In genomic region chr20:23244207-23244915, GRCh38 we compare ENCODE assay signal across 13 cellular contexts.
DNase-seq lines count a peak whose midpoint lies in the region; ATAC-seq and TF ChIP-seq lines count a peak whose summit lies in the region.
"Had no signal": no experiment of that assay in that cellular context is flagged by ENCODE, and none has a peak within 500 bp of the region (broad histone marks: within the 10 kb centered on the region; RNA-seq: fewer than 3 reads in every experiment).

No MANE protein-coding gene starts in this region.

- DNase-seq in AG09319 (ENCODE audit: extremely low read depth, low read depth) (no peak), left ventricle myocardium inferior (no peak), globus pallidus (ENCODE audit: low spot score) (no peak), T1000 (lab: John Stamatoyannopoulos, UW) (no peak)
- DNase-seq: activated naive CD8-positive, alpha-beta T cell treated with anti-CD3 and anti-CD28 coated beads for 36 hours; caudate nucleus; NCI-H1092; T-helper 2 cell had no signal

- H3K27me3 ChIP-seq in left ventricle myocardium inferior (ENCODE audit: low read depth) (peaks cover 23% of the 10 kb centered on the region), skeletal muscle satellite cell (ENCODE audit: control insufficient read depth, insufficient read depth, low read length) (peaks cover 11% of the 10 kb centered on the region)

- peak; percentile 60 for ATAC-seq in SK-N-SH treated with all-trans-retinoic acid at 6 μM for 48 hours
- no peak for ATAC-seq in GM18861 (IDR thresholded peaks at IDR 0.05; ENCODE audit: unreplicated experiment)
- no peak for ATAC-seq in HG03521 (IDR thresholded peaks at IDR 0.05; ENCODE audit: unreplicated experiment)

- intact Hi-C loops in left ventricle myocardium inferior (cut with micrococcal nuclease), result loop anchor here (10.0 kb wide), 1 partner anchor 100 kb away; no protein-coding TSS in a partner anchor

- no peak overlapping the region for H3K9ac ChIP-seq in skeletal muscle satellite cell (ENCODE audit: low read depth, low read length)

- H3K4me1 ChIP-seq in left ventricle myocardium inferior (peaks cover 34% of the 10 kb centered on the region), skeletal muscle satellite cell (ENCODE audit: control insufficient read depth, insufficient read depth, low read length) (no peaks in the 10 kb centered on the region)
- H3K4me1 ChIP-seq: HAP-1 had no signal

- TF ChIP-seq CTCF in AG09319 (IDR thresholded peaks at IDR 0.05; ENCODE audit: low read depth, low read length) (peak; percentile 16), left ventricle myocardium inferior (IDR thresholded peaks at IDR 0.05; ENCODE audit: borderline replicate concordance) (no peak)

- no peak overlapping the region for H3K4me3 ChIP-seq in left ventricle myocardium inferior
- no peak overlapping the region for H3K4me3 ChIP-seq in skeletal muscle satellite cell (ENCODE audit: low read length)
- H3K4me3 ChIP-seq: HAP-1 had no signal

- H3K27ac ChIP-seq in left ventricle myocardium inferior (replicated peaks), result peak overlapping the region; percentile 46

- H3K9me3 ChIP-seq in left ventricle myocardium inferior (replicated peaks) (peaks cover 3% of the 10 kb centered on the region), skeletal muscle satellite cell (replicated peaks; ENCODE audit: low read length) (no peaks in the 10 kb centered on the region)
- H3K9me3 ChIP-seq: HAP-1 had no signal

- peak overlapping the region; percentile 6 for H3K4me2 ChIP-seq in skeletal muscle satellite cell (ENCODE audit: low read length)

- H3K36me3 ChIP-seq in left ventricle myocardium inferior (no peaks in the 10 kb centered on the region), skeletal muscle satellite cell (ENCODE audit: insufficient read depth, low read length) (no peaks in the 10 kb centered on the region)
- H3K36me3 ChIP-seq: HAP-1 had no signal

TF ChIP-seq in SK-N-SH treated with all-trans-retinoic acid at 6 μM for 48 hours, 23 proteins besides CTCF, POLR2A, EP300 and RAD21:
- TF ChIP-seq ZNF8 (CRISPR knock-in tag; IDR thresholded peaks at IDR 0.05) (no peak), ZNF565 (CRISPR knock-in tag; conservative IDR thresholded peaks at IDR 0.05; ENCODE audit: low read depth) (no peak), RARB (CRISPR knock-in tag; IDR thresholded peaks at IDR 0.05) (no peak), CSRNP3 (CRISPR knock-in tag; IDR thresholded peaks at IDR 0.05) (no peak), ZC3H10 (CRISPR knock-in tag; IDR thresholded peaks at IDR 0.05) (no peak), OSR1 (CRISPR knock-in tag; IDR thresholded peaks at IDR 0.05) (no peak), SNAI2 (CRISPR knock-in tag; IDR thresholded peaks at IDR 0.05) (no peak), ISL1 (CRISPR knock-in tag; IDR thresholded peaks at IDR 0.05) (no peak), PPARA (CRISPR knock-in tag; IDR thresholded peaks at IDR 0.05; ENCODE audit: borderline replicate concordance) (no peak), TCF4 (CRISPR knock-in tag; IDR thresholded peaks at IDR 0.05; ENCODE audit: borderline replicate concordance) (no peak), TSHZ2 (CRISPR knock-in tag; IDR thresholded peaks at IDR 0.05) (no peak), TOX (CRISPR knock-in tag; IDR thresholded peaks at IDR 0.05; ENCODE audit: borderline replicate concordance) (no peak), ZNF70 (CRISPR knock-in tag; IDR thresholded peaks at IDR 0.05) (no peak), CSDC2 (CRISPR knock-in tag; IDR thresholded peaks at IDR 0.05) (no peak), BACH2 (CRISPR knock-in tag; IDR thresholded peaks at IDR 0.05; ENCODE audit: borderline replicate concordance) (no peak), POU6F1 (CRISPR knock-in tag; IDR thresholded peaks at IDR 0.05; ENCODE audit: borderline replicate concordance, low read depth) (no peak), ZFP30 (CRISPR knock-in tag; IDR thresholded peaks at IDR 0.05) (no peak)
